In genomic region chrX:15221321-15221720, GRCh38 we compare ENCODE assay signal across 17 cellular contexts. TPM values are rescaled to one million over a fixed set of nuclear protein-coding genes. Genes with fewer than 3 reads are reported as not detected.
DNase-seq lines count a peak whose midpoint lies in the region; ATAC-seq and TF ChIP-seq lines count a peak whose summit lies in the region.
"Had no signal": no experiment of that assay in that cellular context is flagged by ENCODE, and none has a peak within 500 bp of the region (broad histone marks: within the 10 kb centered on the region; RNA-seq: fewer than 3 reads in every experiment).

No MANE protein-coding gene starts in this region.

- no peak overlapping the region for H2AFZ ChIP-seq in PC-3 (ENCODE audit: low read length)
- H2AFZ ChIP-seq in mammary epithelial cell (ENCODE audit: low read depth, low read length), result no peak overlapping the region
- H2AFZ ChIP-seq: GM23338 had no signal

- no peak overlapping the region for H2BK120ac ChIP-seq in mesendoderm (ENCODE audit: low read depth, low read length)

- no peaks in the 10 kb centered on the region for H3F3A ChIP-seq in PC-3 (ENCODE audit: low read length, unreplicated experiment)

- no peak overlapping the region for H3K56ac ChIP-seq in mesendoderm (ENCODE audit: low read length)

- H3K9me2 ChIP-seq in PC-3 (replicated peaks; ENCODE audit: low read length), result no peaks in the 10 kb centered on the region

- no peak overlapping the region for H3K9ac ChIP-seq in PC-3 (ENCODE audit: low read length)
- no peak overlapping the region for H3K9ac ChIP-seq in mesendoderm (ENCODE audit: low read length)
- no peak overlapping the region for H3K9ac ChIP-seq in mammary epithelial cell (ENCODE audit: insufficient read depth, low read length)
- H3K9ac ChIP-seq: BLaER1 had no signal

- H4K5ac ChIP-seq in mesendoderm (ENCODE audit: low read length), result no peak overlapping the region

- H3K18ac ChIP-seq in mesendoderm (ENCODE audit: low read length), result no peak overlapping the region

- no peak overlapping the region for H3K4ac ChIP-seq in mesendoderm (ENCODE audit: low read depth, low read length)

- H4K8ac ChIP-seq in mesendoderm (ENCODE audit: low read depth, low read length), result no peak overlapping the region

- H4K20me1 ChIP-seq in PC-3 (ENCODE audit: low read length) (no peaks in the 10 kb centered on the region), mammary epithelial cell (ENCODE audit: insufficient read depth, low read length) (no peaks in the 10 kb centered on the region)

- no peak overlapping the region for H2AK5ac ChIP-seq in mesendoderm (ENCODE audit: low read length)

- H3K36me3 ChIP-seq in PC-3 (ENCODE audit: low read depth, low read length) (no peaks in the 10 kb centered on the region), mesendoderm (ENCODE audit: control insufficient read depth, insufficient read depth, low read length) (no peaks in the 10 kb centered on the region), mammary epithelial cell (ENCODE audit: insufficient read depth, low read length) (no peaks in the 10 kb centered on the region)
- H3K36me3 ChIP-seq: BLaER1 had no signal

- H2BK5ac ChIP-seq in mesendoderm (ENCODE audit: low read length), result no peak overlapping the region

- in situ Hi-C loops in mammary epithelial cell (cut with MboI; ENCODE audit: low sequenced_read_pairs in 2 of 2), result no loop called here

- no peak overlapping the region for H3K27ac ChIP-seq in PC-3 (ENCODE audit: low read length)
- no peak overlapping the region for H3K27ac ChIP-seq in mesendoderm (ENCODE audit: low read depth, low read length)
- H3K27ac ChIP-seq in mammary epithelial cell (ENCODE audit: insufficient read depth, low read depth, low read length), result no peak overlapping the region
- H3K27ac ChIP-seq: 22Rv1, BLaER1 had no signal

- H3K4me3 ChIP-seq in PC-3 (ENCODE audit: low read length) (no peak overlapping the region), mesendoderm (ENCODE audit: low read length) (no peak overlapping the region), mammary epithelial cell (replicated peaks in 1 of 3; ENCODE audit: insufficient read depth in 1 of 3, low read depth in 2 of 3, low read length in 3 of 3) (no peak overlapping the region)
- H3K4me3 ChIP-seq: BLaER1, GM23338 had no signal

- H3K27me3 ChIP-seq in PC-3 (ENCODE audit: low read length), result no peaks in the 10 kb centered on the region
- no peaks in the 10 kb centered on the region for H3K27me3 ChIP-seq in mesendoderm (ENCODE audit: insufficient read depth, low read length, poor library complexity)
- H3K27me3 ChIP-seq in mammary epithelial cell (ENCODE audit: insufficient read depth, low read length), result no peaks in the 10 kb centered on the region

- H3K79me1 ChIP-seq in mesendoderm (ENCODE audit: low read length), result no peaks in the 10 kb centered on the region

- ATAC-seq in PC-3 (no peak), GM19395 (IDR thresholded peaks at IDR 0.05; ENCODE audit: unreplicated experiment) (no peak)
- ATAC-seq in stimulated activated naive CD8-positive, alpha-beta T cell treated with anti-CD3 and anti-CD28 coated beads, Interleukin-15, Interleukin-2, amounts not matched to agents 100 U/mL and 50 U/mL, for 24 hours, result no peak
- ATAC-seq: GM23338 had no signal

- no peaks in the 10 kb centered on the region for H3K79me2 ChIP-seq in PC-3 (ENCODE audit: low read length)
- no peaks in the 10 kb centered on the region for H3K79me2 ChIP-seq in mesendoderm (ENCODE audit: control insufficient read depth, insufficient read depth, low read length)
- no peaks in the 10 kb centered on the region for H3K79me2 ChIP-seq in mammary epithelial cell (ENCODE audit: insufficient read depth, low read length)

- POLR2A ChIA-PET in PC-3 (lab: Charles Lee; ENCODE audit: unreplicated experiment), result no interaction called here

- TF ChIP-seq CTCF in PC-3 (conservative IDR thresholded peaks at IDR 0.05; ENCODE audit: low read depth, low read length) (no peak), mammary epithelial cell (conservative IDR thresholded peaks at IDR 0.05 in 1 of 2, IDR thresholded peaks at IDR 0.05 in 1 of 2; ENCODE audit: extremely low read depth in 1 of 2, insufficient read depth in 1 of 2, low read depth in 1 of 2, low read length in 2 of 2) (no peak)

- H3K23ac ChIP-seq in mesendoderm (ENCODE audit: low read length), result no peak overlapping the region

- intact Hi-C loops in PC-3 (cut with micrococcal nuclease), result no loop called here
- intact Hi-C loops in mammary epithelial cell (cut with micrococcal nuclease), result no loop called here

- peak; percentile 54 for DNase-seq in A172 (ENCODE audit: low spot score)
- peak; percentile 5 for DNase-seq in AG20443 (ENCODE audit: low spot score)
- peak; percentile 6 for DNase-seq in PC-3
- DNase-seq in mesendoderm, result peak; percentile 30
- DNase-seq in cerebellar cortex (ENCODE audit: low spot score), result no peak
- DNase-seq in mammary epithelial cell, result no peak
- no peak for DNase-seq in stimulated activated naive CD8-positive, alpha-beta T cell treated with anti-CD3 and anti-CD28 coated beads, Interleukin-15, Interleukin-2, amounts not matched to agents 100 U/mL and 50 U/mL, for 24 hours
- DNase-seq: AML-193; Caco-2; CD8-positive, alpha-beta memory T cell; DMS53; H7; IMR-90 had no signal

- H3K4me2 ChIP-seq in PC-3 (ENCODE audit: low read length), result no peak overlapping the region
- no peak overlapping the region for H3K4me2 ChIP-seq in mesendoderm (ENCODE audit: low read length)
- H3K4me2 ChIP-seq in mammary epithelial cell (ENCODE audit: insufficient read depth, low read depth, low read length), result no peak overlapping the region
- H3K4me2 ChIP-seq: BLaER1, GM23338 had no signal

- H3K9me3 ChIP-seq in PC-3 (ENCODE audit: low read length) (no peaks in the 10 kb centered on the region), mammary epithelial cell (replicated peaks; ENCODE audit: insufficient read depth, low read length) (no peaks in the 10 kb centered on the region)
- H3K9me3 ChIP-seq: BLaER1, Caco-2 had no signal

- BruUV-seq in PC-3 (replicated peaks; lab: Mats Ljungman, UMichigan) (no TSS peak), mammary epithelial cell (replicated peaks; lab: Mats Ljungman, UMichigan) (no TSS peak)

- no peak overlapping the region for H2BK15ac ChIP-seq in mesendoderm (replicated peaks; ENCODE audit: low read depth)

- no peaks in the 10 kb centered on the region for H3K4me1 ChIP-seq in PC-3 (ENCODE audit: insufficient read depth, low read length)
- no peaks in the 10 kb centered on the region for H3K4me1 ChIP-seq in mesendoderm (ENCODE audit: control insufficient read depth, low read depth, low read length)
- no peaks in the 10 kb centered on the region for H3K4me1 ChIP-seq in mammary epithelial cell (ENCODE audit: insufficient read depth, low read length)
- H3K4me1 ChIP-seq: BLaER1, Caco-2 had no signal

- CTCF ChIA-PET in PC-3 (lab: Charles Lee), result no interaction called here
- CTCF ChIA-PET in mammary epithelial cell (lab: Charles Lee; ENCODE audit: low non-redundant PET), result no interaction called here

- dilution Hi-C loops in mammary epithelial cell (cut with HindIII; ENCODE audit: low sequenced_read_pairs), result no loop called here

RNA-seq across cellular contexts. Expression of gene ASB9, which starts 48.6 kb away (rescaled TPM):
- total RNA-seq in A172 (2014; rRNA removed; shearing (Covaris generic)), result 25.4 and 33.8 TPM in 2 replicates
- total RNA-seq in PC-3 (2014; rRNA removed) (31.5 and 32.1 TPM in 2 replicates), mammary epithelial cell (1 to 10 TPM in 1 of 2 donors, under 1 TPM in 1; 0.67 to 1.9 TPM)
- 0.84 TPM for polyA plus RNA-seq in mesendoderm (2013, experiment 1 of 2)
- 0.52 TPM for polyA plus RNA-seq in mesendoderm (2013, experiment 2 of 2)
- polyA plus RNA-seq in mammary epithelial cell, result 2.9 TPM
- not detected for polyA minus RNA-seq in mammary epithelial cell

Comparison
In these comparisons a context has a peak if more than half of its experiments do, and no peak if none do; other contexts are left out.
1. DNase-seq: peak in A172 (single experiment), AG20443 (single experiment), PC-3 (single experiment) and mesendoderm (single experiment); none in cerebellar cortex (single experiment), mammary epithelial cell (single experiment) and stimulated activated naive CD8-positive, alpha-beta T cell treated with anti-CD3 and anti-CD28 coated beads, Interleukin-15, Interleukin-2, amounts not matched to agents 100 U/mL and 50 U/mL, for 24 hours (single experiment).